14 cellular contexts compared by ENCODE assay signal in the genomic region with DNA sequence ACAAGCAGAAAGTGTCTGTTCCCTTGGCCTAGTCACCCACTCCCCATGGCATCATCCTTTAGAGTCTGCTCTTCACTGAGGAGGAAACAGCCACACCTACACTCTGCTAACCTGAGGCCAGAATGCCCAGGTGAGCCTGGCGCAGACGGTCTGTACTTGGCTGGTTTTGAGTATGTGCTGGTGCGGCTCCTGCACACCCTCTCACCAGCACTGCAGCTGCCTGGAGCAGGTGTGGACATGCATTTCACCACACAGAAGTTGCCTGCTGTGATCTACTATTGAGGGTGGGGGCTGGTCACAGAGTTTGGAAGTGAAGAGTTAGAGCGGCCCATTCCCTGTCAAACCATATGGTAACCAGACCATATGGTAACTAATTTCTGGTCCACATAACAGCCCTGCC. TPM values are rescaled to one million over a fixed set of nuclear protein-coding genes. Genes with fewer than 3 reads are reported as not detected.
A peak's percentile ranks its signal among the peaks of the same experiment; 100 is the strongest.
DNase-seq lines count a peak whose midpoint lies in the region; ATAC-seq lines count a peak whose summit lies in the region.
"Had no signal": no experiment of that assay in that cellular context is flagged by ENCODE, and none has a peak within 500 bp of the region (broad histone marks: within the 10 kb centered on the region; RNA-seq: fewer than 3 reads in every experiment).

No MANE protein-coding gene starts in this region.

- intact Hi-C loops in Right ventricle myocardium superior (cut with DNase I), result no loop called here

- peak; percentile 97 for ATAC-seq in esophagus mucosa
- no peak for ATAC-seq in Right ventricle myocardium superior (ENCODE audit: poor library complexity)
- ATAC-seq: CD8-positive, alpha-beta T cell had no signal

- DNase-seq in DMS 273 (lab: John Stamatoyannopoulos, UW; ENCODE audit: unreplicated experiment) (peak; percentile 86), NCI-H1694 (lab: John Stamatoyannopoulos, UW) (peak; percentile 7), NCI-H510A treated with DMSO at 0.1 percent for 48 hours (lab: John Stamatoyannopoulos, UW) (peak; percentile 2), Right ventricle myocardium superior (no peak), NCI-H345 treated with DMSO at 0.1 percent for 48 hours (lab: John Stamatoyannopoulos, UW; ENCODE audit: unreplicated experiment) (no peak), ureter (ENCODE audit: low spot score) (no peak), KG1 (lab: John Stamatoyannopoulos, UW) (no peak)
- DNase-seq: CD8-positive, alpha-beta T cell; GF-D8; HFFc6; NCI-H2029 treated with DMSO at 0.1 percent for 48 hours; NCI-H446; PC-9 had no signal

RNA-seq across cellular contexts. Expression of a gene that starts 39.5 kb away (rescaled TPM):
- total RNA-seq in esophagus mucosa (6.6 TPM), Right ventricle myocardium superior (3.6 TPM), ureter (34.1 TPM)

RNA-seq across cellular contexts. Expression of a gene that starts 51.2 kb away (rescaled TPM):
- total RNA-seq in esophagus mucosa (2.5 TPM), Right ventricle myocardium superior (33.4 TPM), ureter (74.8 TPM)

Comparison
In these comparisons a context has a peak if more than half of its experiments do, and no peak if none do; other contexts are left out.
1. DNase-seq: peak in DMS 273 (single experiment), NCI-H1694 (single experiment) and NCI-H510A treated with DMSO at 0.1 percent for 48 hours (single experiment); none in Right ventricle myocardium superior (single experiment), NCI-H345 treated with DMSO at 0.1 percent for 48 hours (single experiment), ureter (single experiment) and KG1 (single experiment).